Comparison of ENCODE assay signal across 10 cellular contexts in genomic region chr12:6272300-6273208, GRCh38. TPM values are rescaled to one million over a fixed set of nuclear protein-coding genes. Genes with fewer than 3 reads are reported as not detected.
DNase-seq lines count a peak whose midpoint lies in the region; ATAC-seq, FAIRE-seq and TF ChIP-seq lines count a peak whose summit lies in the region.
"Had no signal": no experiment of that assay in that cellular context is flagged by ENCODE, and none has a peak within 500 bp of the region (broad histone marks: within the 10 kb centered on the region; RNA-seq: fewer than 3 reads in every experiment).

No MANE protein-coding gene starts in this region.

- TF ChIP-seq CTCF in endothelial cell (IDR thresholded peaks at IDR 0.05; ENCODE audit: unreplicated experiment): no peak
- no peak for TF ChIP-seq CTCF in psoas muscle (IDR thresholded peaks at IDR 0.05)
- no peak for TF ChIP-seq CTCF in testis (IDR thresholded peaks at IDR 0.05)

- DNase-seq in GM18507 (ENCODE audit: extremely low spot score, insufficient read length, low read depth) (no peak), endothelial cell (ENCODE audit: low spot score) (no peak), psoas muscle (no peak), testis (no peak), NCI-H446 (lab: John Stamatoyannopoulos, UW) (no peak)
- no peak for DNase-seq in stimulated activated CD4-positive, alpha-beta T cell treated with anti-CD3 and anti-CD28 coated beads, Interleukin-1b, Interleukin-23, amount 100 ng/mL, for 48 hours
- DNase-seq: GOT3 had no signal

- H3K9me3 ChIP-seq in HUES6 (ENCODE audit: control insufficient read depth, insufficient read depth, low read depth, low read length) (no peaks in the 10 kb centered on the region), psoas muscle (no peaks in the 10 kb centered on the region), testis (no peaks in the 10 kb centered on the region)
- H3K9me3 ChIP-seq: Peyer's patch had no signal

- TF ChIP-seq POLR2A in testis (IDR thresholded peaks at IDR 0.05): no peak

- peak; percentile 49 for FAIRE-seq in GM18507 (lab: Jason Lieb, UNC)

- no peak overlapping the region for H3K27ac ChIP-seq in HUES6 (ENCODE audit: low read depth, low read length)
- H3K27ac ChIP-seq in psoas muscle: no peak overlapping the region
- H3K27ac ChIP-seq in testis: no peak overlapping the region
- H3K27ac ChIP-seq: Peyer's patch had no signal

- H3K36me3 Mint-ChIP-seq in endothelial cell (ENCODE audit: low read depth, unreplicated experiment): no peaks in the 10 kb centered on the region

- H3K9ac ChIP-seq in HUES6 (ENCODE audit: low read length): peak overlapping the region; percentile 6

- peak overlapping the region; percentile 98 for H3K27ac Mint-ChIP-seq in endothelial cell (ENCODE audit: unreplicated experiment)

- H3K27me3 ChIP-seq in HUES6 (ENCODE audit: control insufficient read depth, insufficient read depth, low read length): no peaks in the 10 kb centered on the region
- H3K27me3 ChIP-seq in psoas muscle (ENCODE audit: insufficient read depth in 3 of 3, low read length in 2 of 3): no peaks in the 10 kb centered on the region
- H3K27me3 ChIP-seq in testis: no peaks in the 10 kb centered on the region
- H3K27me3 ChIP-seq: Peyer's patch had no signal

- H3K4me1 ChIP-seq in HUES6 (ENCODE audit: control insufficient read depth, insufficient read depth, low read length): peaks cover 49% of the 10 kb centered on the region
- peaks cover 7% of the 10 kb centered on the region for H3K4me1 ChIP-seq in psoas muscle
- peaks cover 11% of the 10 kb centered on the region for H3K4me1 ChIP-seq in testis

- H3K36me3 ChIP-seq in HUES6 (ENCODE audit: control insufficient read depth, insufficient read depth, low read length): no peaks in the 10 kb centered on the region
- no peaks in the 10 kb centered on the region for H3K36me3 ChIP-seq in psoas muscle (ENCODE audit: insufficient read depth in 1 of 2, low read depth in 1 of 2)
- H3K36me3 ChIP-seq in testis (ENCODE audit: low read depth, missing control alignments): no peaks in the 10 kb centered on the region
- H3K36me3 ChIP-seq: Peyer's patch had no signal

- H3K4me3 Mint-ChIP-seq in endothelial cell (ENCODE audit: unreplicated experiment): no peak overlapping the region

- ATAC-seq in psoas muscle: peak in 3 of 4 donors; percentile 18 to 56 (median 25)

- 50 to 63% (median 59%) methylated on average over 12 of the region's 12 CpGs for WGBS in psoas muscle, 3 donors
- WGBS in testis, 2 donors: 71 to 79% methylated on average over 12 of the region's 12 CpGs

- intact Hi-C loops in psoas muscle (cut with DNase I) (no loop called here), testis (cut with DNase I; ENCODE audit: low total_unique reads) (no loop called here)

- peaks cover 5% of the 10 kb centered on the region for H3K27me3 Mint-ChIP-seq in endothelial cell (ENCODE audit: unreplicated experiment)

- no peaks in the 10 kb centered on the region for H3K9me3 Mint-ChIP-seq in endothelial cell (ENCODE audit: unreplicated experiment)

- H3K4me3 ChIP-seq in HUES6 (ENCODE audit: low read depth, low read length): no peak overlapping the region
- H3K4me3 ChIP-seq in psoas muscle: no peak overlapping the region
- no peak overlapping the region for H3K4me3 ChIP-seq in testis
- H3K4me3 ChIP-seq: Peyer's patch had no signal

- H3K4me1 Mint-ChIP-seq in endothelial cell (ENCODE audit: unreplicated experiment): peaks cover 27% of the 10 kb centered on the region

RNA-seq across cellular contexts. Expression of gene PLEKHG6, which starts 37.9 kb away (rescaled TPM):
- total RNA-seq in endothelial cell (ENCODE audit: unreplicated experiment): 1.9 TPM
- total RNA-seq in psoas muscle: not detected
- polyA plus RNA-seq in psoas muscle: under 1 TPM in 2 of 3 donors, not detected in 1; 0.20 to 0.39 TPM
- 1 to 10 TPM in 1 of 2 donors, under 1 TPM in 1; 0.87 to 2.0 TPM for total RNA-seq in testis
- 2.2 TPM for polyA plus RNA-seq in testis (ENCODE audit: insufficient read depth, low read depth, low replicate concordance)
- total RNA-seq: LHCN-M2 had no signal
